21 cellular contexts compared by ENCODE assay signal in genomic region chr7:73828972-73829371, GRCh38. TPM values are rescaled to one million over a fixed set of nuclear protein-coding genes. Genes with fewer than 3 reads are reported as not detected.
DNase-seq lines count a peak whose midpoint lies in the region; ATAC-seq, FAIRE-seq and TF ChIP-seq lines count a peak whose summit lies in the region.
"Had no signal": no experiment of that assay in that cellular context is flagged by ENCODE, and none has a peak within 500 bp of the region (broad histone marks: within the 10 kb centered on the region; RNA-seq: fewer than 3 reads in every experiment).

No MANE protein-coding gene starts in this region.

- no peak overlapping the region for H3K27ac ChIP-seq in CD4-positive, alpha-beta T cell (ENCODE audit: low read depth, low read length)
- peak overlapping the region; percentile 83 for H3K27ac ChIP-seq in RWPE1
- H3K27ac ChIP-seq in hepatocyte = peak overlapping the region; percentile 99
- peak overlapping the region; percentile 90 to 97 for H3K27ac ChIP-seq in small intestine (ENCODE audit: low read depth in 1 of 2, low read length in 1 of 2)
- peak overlapping the region in 1 of 2 experiments; percentile 94; a peak in 1 of 4 replicates for H3K27ac ChIP-seq in SK-N-SH (ENCODE audit: low read depth in 2 of 2, low read length in 1 of 2)
- H3K27ac ChIP-seq in effector memory CD4-positive, alpha-beta T cell (ENCODE audit: insufficient read depth, low read length, poor library complexity, severe bottlenecking) = no peak overlapping the region
- H3K27ac ChIP-seq: gastrocnemius medialis, HL-60, KMS-11, neutrophil, vagina had no signal

- ATAC-seq in CD4-positive, alpha-beta T cell (ENCODE audit: poor library complexity) = no peak
- ATAC-seq in HG03354 (IDR thresholded peaks at IDR 0.05; ENCODE audit: poor library complexity, severe bottlenecking, unreplicated experiment) = no peak
- ATAC-seq: gastrocnemius medialis had no signal

- H3K36me3 ChIP-seq in hepatocyte (replicated peaks; ENCODE audit: insufficient read depth, low read depth) (no peaks in the 10 kb centered on the region), small intestine (ENCODE audit: control insufficient read depth in 2 of 2, insufficient read depth in 2 of 2, low read length in 2 of 2) (peaks cover 0 to 2% of the 10 kb centered on the region in 2 donors), SK-N-SH (replicated peaks in 1 of 2; ENCODE audit: control insufficient read depth in 1 of 2, insufficient read depth in 2 of 2, low read length in 1 of 2) (no peaks in the 10 kb centered on the region)
- H3K36me3 ChIP-seq in effector memory CD4-positive, alpha-beta T cell (ENCODE audit: control insufficient read depth, insufficient read depth, low read length) = no peaks in the 10 kb centered on the region
- H3K36me3 ChIP-seq: gastrocnemius medialis, neutrophil, vagina had no signal

- H3K9me3 Mint-ChIP-seq in CD4-positive, alpha-beta T cell = no peaks in the 10 kb centered on the region

- H3K9me2 ChIP-seq in hepatocyte (replicated peaks; ENCODE audit: insufficient read depth) (no peaks in the 10 kb centered on the region), SK-N-SH (no peaks in the 10 kb centered on the region)

- peaks cover 15% of the 10 kb centered on the region for H3F3A ChIP-seq in SK-N-SH (replicated peaks; ENCODE audit: insufficient read depth)

- H3K36me3 Mint-ChIP-seq in CD4-positive, alpha-beta T cell (ENCODE audit: low read depth) = no peaks in the 10 kb centered on the region

- no peak for TF ChIP-seq EP300 in SK-N-SH (IDR thresholded peaks at IDR 0.05; ENCODE audit: borderline replicate concordance in 1 of 2, low read depth in 1 of 2, low read length in 1 of 2)

- no peak for FAIRE-seq in small intestine (lab: Jason Lieb, UNC)

- no peak overlapping the region for H3K27ac Mint-ChIP-seq in CD4-positive, alpha-beta T cell

- peaks cover 35% of the 10 kb centered on the region for H3K4me1 Mint-ChIP-seq in CD4-positive, alpha-beta T cell (ENCODE audit: low read depth)

- no peak for TF ChIP-seq RAD21 in SK-N-SH (IDR thresholded peaks at IDR 0.05; ENCODE audit: low read length)

- H3K79me2 ChIP-seq in hepatocyte (peaks cover 18% of the 10 kb centered on the region), SK-N-SH (ENCODE audit: insufficient read depth) (no peaks in the 10 kb centered on the region)

- no peak overlapping the region for H3K4me3 ChIP-seq in hepatocyte
- H3K4me3 ChIP-seq in small intestine (ENCODE audit: low read depth in 1 of 2, low read length in 2 of 2) = no peak overlapping the region
- H3K4me3 ChIP-seq in SK-N-SH (ENCODE audit: low read depth in 2 of 2, low read length in 1 of 2) = no peak overlapping the region
- H3K4me3 ChIP-seq in effector memory CD4-positive, alpha-beta T cell (ENCODE audit: insufficient read depth, low read depth, low read length, poor library complexity, severe bottlenecking) = no peak overlapping the region
- H3K4me3 ChIP-seq: gastrocnemius medialis, vagina had no signal

- WGBS in hepatocyte (ENCODE audit: low lambda C conversion rate, missing lambda C conversion rate) = 87% methylated on average over 5 of the region's 5 CpGs
- 66 to 74% (median 67%) methylated on average over 5 of the region's 5 CpGs for WGBS in small intestine, 3 donors
- WGBS in SK-N-SH (ENCODE audit: low lambda C conversion rate) = 96% methylated on average over 5 of the region's 5 CpGs

- H3K4me2 ChIP-seq in hepatocyte (peak overlapping the region; percentile 70), SK-N-SH (no peak overlapping the region)

- no peak for TF ChIP-seq CTCF in CD4-positive, alpha-beta T cell (IDR thresholded peaks at IDR 0.05)
- TF ChIP-seq CTCF in RWPE1 (conservative IDR thresholded peaks at IDR 0.05; ENCODE audit: low read depth) = no peak
- TF ChIP-seq CTCF in hepatocyte (IDR thresholded peaks at IDR 0.05; ENCODE audit: poor library complexity) = no peak
- no peak for TF ChIP-seq CTCF in SK-N-SH (IDR thresholded peaks at IDR 0.05)

- H2AFZ ChIP-seq in hepatocyte = no peak overlapping the region
- no peak overlapping the region for H2AFZ ChIP-seq in SK-N-SH (ENCODE audit: low read depth)

- peak overlapping the region; percentile 54 for H3K4me3 Mint-ChIP-seq in CD4-positive, alpha-beta T cell

- intact Hi-C loops in CD4-positive, alpha-beta T cell (cut with DNase I, micrococcal nuclease) = no loop called here

- no peaks in the 10 kb centered on the region for H4K20me1 ChIP-seq in hepatocyte (ENCODE audit: insufficient read depth, poor library complexity, severe bottlenecking)
- H4K20me1 ChIP-seq in SK-N-SH (ENCODE audit: insufficient read depth) = no peaks in the 10 kb centered on the region

- no peaks in the 10 kb centered on the region for H3K9me3 ChIP-seq in CD4-positive, alpha-beta T cell (ENCODE audit: control insufficient read depth, low read length)
- H3K9me3 ChIP-seq in hepatocyte (ENCODE audit: low read depth) (no peaks in the 10 kb centered on the region), small intestine (ENCODE audit: control insufficient read depth, low read depth) (no peaks in the 10 kb centered on the region), SK-N-SH (no peaks in the 10 kb centered on the region)
- no peaks in the 10 kb centered on the region for H3K9me3 ChIP-seq in effector memory CD4-positive, alpha-beta T cell (ENCODE audit: control insufficient read depth, low read length)
- H3K9me3 ChIP-seq: gastrocnemius medialis, neutrophil, vagina had no signal

- POLR2A ChIA-PET in CD4-positive, alpha-beta T cell (lab: Charles Lee) = no interaction called here
- POLR2A ChIA-PET in RWPE1 (lab: Yijun Ruan, JAX; ENCODE audit: low non-redundant PET) (no interaction called here), SK-N-SH (lab: Yijun Ruan, JAX) (interaction anchor here (0.6 to 1.7 kb wide), 2 partner anchors 9 to 11 kb away, joined by 3 to 5 read pairs; no protein-coding TSS in a partner anchor)

- H3K4me1 ChIP-seq in hepatocyte (ENCODE audit: insufficient read depth) (peaks cover 37% of the 10 kb centered on the region), small intestine (ENCODE audit: control insufficient read depth in 2 of 2, insufficient read depth in 1 of 2, low read depth in 1 of 2, low read length in 1 of 2) (peaks cover 2 to 3% of the 10 kb centered on the region in 2 donors), SK-N-SH (ENCODE audit: control insufficient read depth in 1 of 2, insufficient read depth in 2 of 2, low read depth in 1 of 2, low read length in 1 of 2) (peaks cover 19 to 54% of the 10 kb centered on the region in 2 experiments)
- H3K4me1 ChIP-seq in effector memory CD4-positive, alpha-beta T cell (ENCODE audit: control insufficient read depth, insufficient read depth, low read length, poor library complexity, severe bottlenecking) = peaks cover 16% of the 10 kb centered on the region

- DNase-seq in CD4-positive, alpha-beta T cell = no peak
- DNase-seq in RWPE1 (ENCODE audit: low spot score) (no peak), hepatocyte (ENCODE audit: low spot score) (no peak), small intestine (no peak), SK-N-SH (no peak), DMS153 (lab: John Stamatoyannopoulos, UW) (no peak)
- DNase-seq in effector memory CD4-positive, alpha-beta T cell = no peak
- DNase-seq: activated CD4-positive, alpha-beta T cell treated with anti-CD3 and anti-CD28 coated beads, Interleukin-2, amount 50 U/mL, for 1 hour; activated T-cell treated with anti-CD3 and anti-CD28 coated beads, Interleukin-2, amount 50 U/mL, for 1 hour; AML-193; central memory CD4-positive, alpha-beta T cell; gastrocnemius medialis; NCI-H2171; Right ventricle myocardium superior had no signal

- H3K27me3 ChIP-seq in CD4-positive, alpha-beta T cell (ENCODE audit: control insufficient read depth, insufficient read depth, low read length) = no peaks in the 10 kb centered on the region
- no peaks in the 10 kb centered on the region for H3K27me3 ChIP-seq in hepatocyte
- H3K27me3 ChIP-seq in small intestine (ENCODE audit: control insufficient read depth in 2 of 2, insufficient read depth in 2 of 2, low read length in 2 of 2) = no peaks in the 10 kb centered on the region
- H3K27me3 ChIP-seq in SK-N-SH (ENCODE audit: insufficient read depth) = no peaks in the 10 kb centered on the region
- no peaks in the 10 kb centered on the region for H3K27me3 ChIP-seq in effector memory CD4-positive, alpha-beta T cell (replicated peaks; ENCODE audit: control insufficient read depth, insufficient read depth, low read length, poor library complexity, severe bottlenecking)
- H3K27me3 ChIP-seq: gastrocnemius medialis, vagina had no signal

- H3K27me3 Mint-ChIP-seq in CD4-positive, alpha-beta T cell = peaks cover 9% of the 10 kb centered on the region

- H3K9ac ChIP-seq in SK-N-SH = no peak overlapping the region
- H3K9ac ChIP-seq: KMS-11 had no signal

- CTCF ChIA-PET in CD4-positive, alpha-beta T cell (lab: Charles Lee) = no interaction called here
- CTCF ChIA-PET in RWPE1 (lab: Yijun Ruan, JAX) (no interaction called here), SK-N-SH (lab: Yijun Ruan, JAX) (interaction anchor here (0.9 to 6.3 kb wide), 7 partner anchors 12 to 377 kb away, joined by 3 to 48 read pairs (median 6); partner anchors contain the start of gene METTL27)

TF ChIP-seq in SK-N-SH, 30 proteins besides CTCF, POLR2A, EP300 and RAD21 (continues in another document):
- no peak for TF ChIP-seq YY1 (IDR thresholded peaks at IDR 0.05; ENCODE audit: low read depth)

RNA-seq across cellular contexts. Expression of gene CLDN4, which starts 1.8 kb away (rescaled TPM):
- under 1 TPM; 0.05 to 0.14 TPM for total RNA-seq in CD4-positive, alpha-beta T cell
- total RNA-seq in hepatocyte = 532 and 570 TPM in 2 replicates
- 880 and 909 TPM in 2 replicates for polyA plus RNA-seq in hepatocyte
- 100 to 1,000 TPM; 115 to 226 (median 178) TPM for polyA plus RNA-seq in small intestine
- polyA plus RNA-seq in SK-N-SH (2012; rRNA removed) = 4.6 and 5.9 TPM in 2 replicates
- 1.9 and 3.1 TPM in 2 replicates for polyA plus RNA-seq in SK-N-SH (2012; cell fraction: cytosol; rRNA removed)
- polyA plus RNA-seq in SK-N-SH (2012; cell fraction: nucleus; rRNA removed) = 6.3 and 6.7 TPM in 2 replicates
- total RNA-seq: lung microvascular endothelial cell had no signal

RNA-seq across cellular contexts. Expression of gene METTL27, which starts 13.3 kb away (rescaled TPM):
- 1 to 10 TPM; 1.6 to 2.1 TPM for total RNA-seq in CD4-positive, alpha-beta T cell
- total RNA-seq in hepatocyte = 1.6 and 2.6 TPM in 2 replicates
- polyA plus RNA-seq in hepatocyte (6.5 and 11.4 TPM in 2 replicates), small intestine (1 to 10 TPM in 1 of 3 donors, under 1 TPM in 2; 0.89 to 4.1 (median 0.94) TPM), SK-N-SH (2012; rRNA removed) (2.9 and 3.1 TPM in 2 replicates)
- polyA plus RNA-seq in SK-N-SH (2012; cell fraction: cytosol; rRNA removed) = 0.81 and 1.4 TPM in 2 replicates
- 7.3 and 10.0 TPM in 2 replicates for polyA plus RNA-seq in SK-N-SH (2012; cell fraction: nucleus; rRNA removed)
- total RNA-seq: vagina had no signal

RNA-seq across cellular contexts. Expression of gene TMEM270, which starts 32.0 kb away (rescaled TPM):
- not detected for total RNA-seq in CD4-positive, alpha-beta T cell
- total RNA-seq in hepatocyte = 1.1 TPM in 1 of 2 replicates, not detected in the other
- polyA plus RNA-seq in hepatocyte = 0.30 and 0.47 TPM in 2 replicates
- polyA plus RNA-seq in small intestine = under 1 TPM in 1 of 3 donors, not detected in 2; 0.18 TPM
- 0.71 and 0.96 TPM in 2 replicates for polyA plus RNA-seq in SK-N-SH (2012; rRNA removed)
- polyA plus RNA-seq in SK-N-SH (2012; cell fraction: cytosol; rRNA removed) = 0.32 and 0.63 TPM in 2 replicates
- 0.17 and 0.54 TPM in 2 replicates for polyA plus RNA-seq in SK-N-SH (2012; cell fraction: nucleus; rRNA removed)
- total RNA-seq: endothelial cell of umbilical vein, gastrocnemius medialis, lung microvascular endothelial cell, Right ventricle myocardium superior, vagina had no signal
- polyA plus RNA-seq: endothelial cell of umbilical vein had no signal

RNA-seq across cellular contexts. Expression of gene CLDN3, which starts 58.9 kb away (rescaled TPM):
- not detected for total RNA-seq in CD4-positive, alpha-beta T cell
- 53.7 and 60.7 TPM in 2 replicates for total RNA-seq in hepatocyte
- polyA plus RNA-seq in hepatocyte (125 and 142 TPM in 2 replicates), small intestine (100 to 1,000 TPM; 236 to 394 (median 302) TPM), SK-N-SH (2012; rRNA removed) (0.05 and 0.08 TPM in 2 replicates)
- polyA plus RNA-seq in SK-N-SH (2012; cell fraction: cytosol; rRNA removed) = 0.07 TPM in 1 of 2 replicates, not detected in the other
- 0.07 TPM in 1 of 2 replicates, not detected in the other for polyA plus RNA-seq in SK-N-SH (2012; cell fraction: nucleus; rRNA removed)
- total RNA-seq: Right ventricle myocardium superior, vagina had no signal

Comparison
In these comparisons a context has a peak if more than half of its experiments do, and no peak if none do; other contexts are left out.
1. H3K27ac ChIP-seq: peak in RWPE1 (single experiment), hepatocyte (single experiment) and small intestine (2 of 2); none in CD4-positive, alpha-beta T cell (single experiment) and effector memory CD4-positive, alpha-beta T cell (single experiment).
2. RNA of gene CLDN4, which starts 1.8 kb away (polyA plus RNA-seq): 880 to 909 TPM in hepatocyte and 115 to 226 TPM in small intestine; 1.9 to 6.7 TPM in SK-N-SH; every median in the first group is over 10 times any median in the second.